ENCODE assay signal across 5 cellular contexts in the genomic region with DNA sequence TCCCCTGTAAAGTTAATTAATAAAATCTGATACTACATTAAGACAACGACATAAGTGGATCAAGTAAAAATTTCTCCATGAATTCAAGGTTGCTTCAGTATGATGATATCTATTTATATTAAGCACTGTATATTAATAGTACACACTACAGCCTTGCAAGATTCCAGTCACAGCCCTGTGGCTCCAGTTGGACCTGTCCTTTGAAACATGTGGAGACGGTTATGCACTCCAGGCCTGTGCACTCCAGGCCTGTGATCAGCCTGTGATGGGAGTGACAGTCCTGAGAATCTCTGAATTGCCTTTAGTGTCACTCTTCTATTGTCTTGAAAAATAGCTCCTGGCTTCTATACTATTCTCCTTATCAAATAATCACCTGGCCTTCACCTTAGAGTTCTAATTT.
"Had no signal": no experiment of that assay in that cellular context is flagged by ENCODE, and none has a peak within 500 bp of the region (broad histone marks: within the 10 kb centered on the region; RNA-seq: fewer than 3 reads in every experiment).

No MANE protein-coding gene starts in this region.

- H3K4me1 Mint-ChIP-seq: GM23338, H9 had no signal

- H3K4me3 ChIP-seq: GM23338, K562 had no signal

- H3K4me3 Mint-ChIP-seq: GM23338, H9 had no signal

- H3K9me3 Mint-ChIP-seq: GM23338, H9 had no signal

- DNase-seq: H9, HCEC 1CT, IMR-90 had no signal

- H3K27ac Mint-ChIP-seq: GM23338, H9 had no signal

- ATAC-seq: GM23338, K562 had no signal
